ENCODE assay signal across 1 cellular context in the genomic region with DNA sequence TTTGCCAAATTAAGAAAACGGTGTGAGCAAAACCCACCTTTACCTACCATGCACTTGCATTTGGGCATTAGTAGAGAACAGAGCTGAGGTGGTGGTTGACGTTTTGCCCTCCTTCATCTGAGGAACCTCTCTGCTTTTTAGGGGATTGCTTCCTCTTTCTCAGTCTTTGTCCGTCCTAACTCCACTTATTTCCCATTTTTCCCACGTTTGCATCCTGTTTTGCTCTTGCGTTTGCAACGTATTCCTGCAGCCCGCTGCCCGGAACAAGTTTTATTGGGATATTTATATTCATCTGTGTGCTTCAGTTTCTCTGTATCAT.
TF ChIP-seq lines count a peak whose summit lies in the region.

No MANE protein-coding gene starts in this region.

TF ChIP-seq in GM12878, 131 proteins besides CTCF, POLR2A, EP300 and RAD21 (continued from another document):
- TF ChIP-seq HDAC2 (IDR thresholded peaks at IDR 0.05) (no peak), STAT3 (IDR thresholded peaks at IDR 0.05; ENCODE audit: low read depth, low read length) (no peak), BACH1 (IDR thresholded peaks at IDR 0.05; ENCODE audit: borderline replicate concordance) (no peak), IKZF2 (IDR thresholded peaks at IDR 0.05) (peak; percentile 54 to 81), GABPA (IDR thresholded peaks at IDR 0.05; ENCODE audit: low read depth) (no peak), TCF3 (IDR thresholded peaks at IDR 0.05; ENCODE audit: borderline replicate concordance, insufficient read depth, low read depth, low read length) (no peak), TARDBP (IDR thresholded peaks at IDR 0.05; ENCODE audit: borderline replicate concordance) (no peak), EED (IDR thresholded peaks at IDR 0.05; ENCODE audit: low read depth) (no peak), ZNF274 (IDR thresholded peaks at IDR 0.05; ENCODE audit: insufficient read depth, insufficient read length) (no peak), WRNIP1 (IDR thresholded peaks at IDR 0.05; ENCODE audit: borderline replicate concordance, low read depth, low read length) (no peak), SMARCA5 (IDR thresholded peaks at IDR 0.05) (no peak), PAX8 (IDR thresholded peaks at IDR 0.05) (no peak), KAT2A (conservative IDR thresholded peaks at IDR 0.05; ENCODE audit: control insufficient read depth, low read depth, low read length) (no peak), ZNF207 (IDR thresholded peaks at IDR 0.05; ENCODE audit: borderline replicate concordance) (no peak), RCOR1 (conservative IDR thresholded peaks at IDR 0.05; ENCODE audit: low read depth, low read length) (no peak)
- TF ChIP-seq, protein P1, sequence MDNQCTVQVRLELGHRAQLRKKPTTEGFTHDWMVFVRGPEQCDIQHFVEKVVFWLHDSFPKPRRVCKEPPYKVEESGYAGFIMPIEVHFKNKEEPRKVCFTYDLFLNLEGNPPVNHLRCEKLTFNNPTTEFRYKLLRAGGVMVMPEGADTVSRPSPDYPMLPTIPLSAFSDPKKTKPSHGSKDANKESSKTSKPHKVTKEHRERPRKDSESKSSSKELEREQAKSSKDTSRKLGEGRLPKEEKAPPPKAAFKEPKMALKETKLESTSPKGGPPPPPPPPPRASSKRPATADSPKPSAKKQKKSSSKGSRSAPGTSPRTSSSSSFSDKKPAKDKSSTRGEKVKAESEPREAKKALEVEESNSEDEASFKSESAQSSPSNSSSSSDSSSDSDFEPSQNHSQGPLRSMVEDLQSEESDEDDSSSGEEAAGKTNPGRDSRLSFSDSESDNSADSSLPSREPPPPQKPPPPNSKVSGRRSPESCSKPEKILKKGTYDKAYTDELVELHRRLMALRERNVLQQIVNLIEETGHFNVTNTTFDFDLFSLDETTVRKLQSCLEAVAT (IDR thresholded peaks at IDR 0.05) = no peak; the same call in 1 of the 2 replicates
- TF ChIP-seq, protein P2, sequence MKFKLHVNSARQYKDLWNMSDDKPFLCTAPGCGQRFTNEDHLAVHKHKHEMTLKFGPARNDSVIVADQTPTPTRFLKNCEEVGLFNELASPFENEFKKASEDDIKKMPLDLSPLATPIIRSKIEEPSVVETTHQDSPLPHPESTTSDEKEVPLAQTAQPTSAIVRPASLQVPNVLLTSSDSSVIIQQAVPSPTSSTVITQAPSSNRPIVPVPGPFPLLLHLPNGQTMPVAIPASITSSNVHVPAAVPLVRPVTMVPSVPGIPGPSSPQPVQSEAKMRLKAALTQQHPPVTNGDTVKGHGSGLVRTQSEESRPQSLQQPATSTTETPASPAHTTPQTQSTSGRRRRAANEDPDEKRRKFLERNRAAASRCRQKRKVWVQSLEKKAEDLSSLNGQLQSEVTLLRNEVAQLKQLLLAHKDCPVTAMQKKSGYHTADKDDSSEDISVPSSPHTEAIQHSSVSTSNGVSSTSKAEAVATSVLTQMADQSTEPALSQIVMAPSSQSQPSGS (IDR thresholded peaks at IDR 0.05; ENCODE audit: low read length) = no peak
- TF ChIP-seq, protein P3, sequence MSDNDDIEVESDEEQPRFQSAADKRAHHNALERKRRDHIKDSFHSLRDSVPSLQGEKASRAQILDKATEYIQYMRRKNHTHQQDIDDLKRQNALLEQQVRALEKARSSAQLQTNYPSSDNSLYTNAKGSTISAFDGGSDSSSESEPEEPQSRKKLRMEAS (IDR thresholded peaks at IDR 0.05; ENCODE audit: low read depth, low read length) = no peak
- TF ChIP-seq, protein P4, sequence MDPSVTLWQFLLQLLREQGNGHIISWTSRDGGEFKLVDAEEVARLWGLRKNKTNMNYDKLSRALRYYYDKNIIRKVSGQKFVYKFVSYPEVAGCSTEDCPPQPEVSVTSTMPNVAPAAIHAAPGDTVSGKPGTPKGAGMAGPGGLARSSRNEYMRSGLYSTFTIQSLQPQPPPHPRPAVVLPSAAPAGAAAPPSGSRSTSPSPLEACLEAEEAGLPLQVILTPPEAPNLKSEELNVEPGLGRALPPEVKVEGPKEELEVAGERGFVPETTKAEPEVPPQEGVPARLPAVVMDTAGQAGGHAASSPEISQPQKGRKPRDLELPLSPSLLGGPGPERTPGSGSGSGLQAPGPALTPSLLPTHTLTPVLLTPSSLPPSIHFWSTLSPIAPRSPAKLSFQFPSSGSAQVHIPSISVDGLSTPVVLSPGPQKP (IDR thresholded peaks at IDR 0.05; ENCODE audit: low read depth, low read length) = no peak
- TF ChIP-seq, protein P5, sequence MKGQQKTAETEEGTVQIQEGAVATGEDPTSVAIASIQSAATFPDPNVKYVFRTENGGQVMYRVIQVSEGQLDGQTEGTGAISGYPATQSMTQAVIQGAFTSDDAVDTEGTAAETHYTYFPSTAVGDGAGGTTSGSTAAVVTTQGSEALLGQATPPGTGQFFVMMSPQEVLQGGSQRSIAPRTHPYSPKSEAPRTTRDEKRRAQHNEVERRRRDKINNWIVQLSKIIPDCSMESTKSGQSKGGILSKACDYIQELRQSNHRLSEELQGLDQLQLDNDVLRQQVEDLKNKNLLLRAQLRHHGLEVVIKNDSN (IDR thresholded peaks at IDR 0.05; ENCODE audit: borderline replicate concordance, extremely low read length, insufficient read depth, low read depth, low read length) = no peak
- TF ChIP-seq, protein P6, sequence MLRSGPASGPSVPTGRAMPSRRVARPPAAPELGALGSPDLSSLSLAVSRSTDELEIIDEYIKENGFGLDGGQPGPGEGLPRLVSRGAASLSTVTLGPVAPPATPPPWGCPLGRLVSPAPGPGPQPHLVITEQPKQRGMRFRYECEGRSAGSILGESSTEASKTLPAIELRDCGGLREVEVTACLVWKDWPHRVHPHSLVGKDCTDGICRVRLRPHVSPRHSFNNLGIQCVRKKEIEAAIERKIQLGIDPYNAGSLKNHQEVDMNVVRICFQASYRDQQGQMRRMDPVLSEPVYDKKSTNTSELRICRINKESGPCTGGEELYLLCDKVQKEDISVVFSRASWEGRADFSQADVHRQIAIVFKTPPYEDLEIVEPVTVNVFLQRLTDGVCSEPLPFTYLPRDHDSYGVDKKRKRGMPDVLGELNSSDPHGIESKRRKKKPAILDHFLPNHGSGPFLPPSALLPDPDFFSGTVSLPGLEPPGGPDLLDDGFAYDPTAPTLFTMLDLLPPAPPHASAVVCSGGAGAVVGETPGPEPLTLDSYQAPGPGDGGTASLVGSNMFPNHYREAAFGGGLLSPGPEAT (IDR thresholded peaks at IDR 0.05; ENCODE audit: low read depth) = peak; percentile 10; the same call in 1 of the 2 replicates
